In genomic region chr17:37483311-37484039, GRCh38 we compare ENCODE assay signal across 9 cellular contexts. TPM values are rescaled to one million over a fixed set of nuclear protein-coding genes. Genes with fewer than 3 reads are reported as not detected.
DNase-seq lines count a peak whose midpoint lies in the region; ATAC-seq, FAIRE-seq and TF ChIP-seq lines count a peak whose summit lies in the region.
"Had no signal": no experiment of that assay in that cellular context is flagged by ENCODE, and none has a peak within 500 bp of the region (broad histone marks: within the 10 kb centered on the region; RNA-seq: fewer than 3 reads in every experiment).

No MANE protein-coding gene starts in this region.

- no peak for ATAC-seq in upper lobe of right lung
- no peak for ATAC-seq in HG02763 (IDR thresholded peaks at IDR 0.05; ENCODE audit: unreplicated experiment)
- no peak for ATAC-seq in HG03439 (IDR thresholded peaks at IDR 0.05; ENCODE audit: unreplicated experiment)

- H3K27ac ChIP-seq in A673 (ENCODE audit: low read depth, low read length, poor library complexity, severe bottlenecking) (peak overlapping the region; percentile 47), SK-N-SH (ENCODE audit: low read depth in 2 of 2, low read length in 1 of 2) (peak overlapping the region in 1 of 2 experiments; percentile 13; a peak in 1 of 4 replicates), iPS-18a (ENCODE audit: low read length) (peak overlapping the region; percentile 1), upper lobe of right lung (no peak overlapping the region), kidney (ENCODE audit: low read depth in 2 of 2, low read length in 2 of 2) (no peak overlapping the region)
- H3K27ac ChIP-seq: epithelial cell of prostate had no signal

- TF ChIP-seq EP300 in SK-N-SH (IDR thresholded peaks at IDR 0.05; ENCODE audit: borderline replicate concordance in 1 of 2, low read depth in 1 of 2, low read length in 1 of 2), result no peak

- H4K20me1 ChIP-seq in SK-N-SH (ENCODE audit: insufficient read depth), result no peaks in the 10 kb centered on the region

- no peak overlapping the region for H3K9ac ChIP-seq in SK-N-SH
- H3K9ac ChIP-seq in iPS-18a (ENCODE audit: low read length), result no peak overlapping the region
- no peak overlapping the region for H3K9ac ChIP-seq in kidney (ENCODE audit: low read length in 2 of 2)

- TF ChIP-seq RAD21 in SK-N-SH (IDR thresholded peaks at IDR 0.05; ENCODE audit: low read length), result no peak

- BruUV-seq in A673 (replicated peaks; lab: Mats Ljungman, UMichigan), result no TSS peak

- no peak overlapping the region for H2AFZ ChIP-seq in SK-N-SH (ENCODE audit: low read depth)

- in situ Hi-C loops in GM13977 (cut with MboI; ENCODE audit: low pct_unique_long_range_greater_than_20kb, low sequenced_read_pairs, unreplicated experiment), result no loop called here

- TF ChIP-seq CTCF in A673 (conservative IDR thresholded peaks at IDR 0.05; ENCODE audit: low read depth, low read length) (no peak), GM13977 (IDR thresholded peaks at IDR 0.05; ENCODE audit: extremely low read depth, insufficient read depth, missing control alignments) (no peak), SK-N-SH (IDR thresholded peaks at IDR 0.05) (no peak), upper lobe of right lung (IDR thresholded peaks at IDR 0.05) (no peak), kidney (IDR thresholded peaks at IDR 0.05; ENCODE audit: borderline replicate concordance, extremely low read depth, insufficient read depth) (no peak)

- WGBS in SK-N-SH (ENCODE audit: low lambda C conversion rate), result 79% methylated on average over 5 of the region's 5 CpGs

- H3K4me3 ChIP-seq in A673 (ENCODE audit: low read depth, low read length, poor library complexity, severe bottlenecking) (no peak overlapping the region), SK-N-SH (ENCODE audit: low read depth in 2 of 2, low read length in 1 of 2) (no peak overlapping the region), iPS-18a (ENCODE audit: low read length) (no peak overlapping the region), upper lobe of right lung (no peak overlapping the region), kidney (ENCODE audit: low read length in 2 of 2) (no peak overlapping the region)

- H3K79me2 ChIP-seq in SK-N-SH (ENCODE audit: insufficient read depth), result no peaks in the 10 kb centered on the region

- H3K36me3 ChIP-seq in A673 (ENCODE audit: insufficient read depth, low read length, poor library complexity, severe bottlenecking), result no peaks in the 10 kb centered on the region
- peaks cover 13 to 19% of the 10 kb centered on the region in 2 experiments for H3K36me3 ChIP-seq in SK-N-SH (replicated peaks in 1 of 2; ENCODE audit: control insufficient read depth in 1 of 2, insufficient read depth in 2 of 2, low read length in 1 of 2)
- H3K36me3 ChIP-seq in iPS-18a (ENCODE audit: control insufficient read depth, low read depth, low read length), result peaks cover 5% of the 10 kb centered on the region
- H3K36me3 ChIP-seq in upper lobe of right lung, result peaks cover 7% of the 10 kb centered on the region
- peaks cover 0 to under 1% of the 10 kb centered on the region in 2 donors for H3K36me3 ChIP-seq in kidney (ENCODE audit: control insufficient read depth in 1 of 2, insufficient read depth in 2 of 2, low read length in 2 of 2)

- peaks cover 17% of the 10 kb centered on the region for H3F3A ChIP-seq in SK-N-SH (replicated peaks; ENCODE audit: insufficient read depth)

- no peaks in the 10 kb centered on the region for H3K9me2 ChIP-seq in SK-N-SH

- DNase-seq in A673 (ENCODE audit: low spot score) (peak; percentile 8), GM13977 (ENCODE audit: low spot score) (peak; percentile 42), SK-N-SH (peak; percentile 42), upper lobe of right lung (no peak), kidney (no peak)

- intact Hi-C loops in A673 (cut with micrococcal nuclease; ENCODE audit: unreplicated experiment) (no loop called here), upper lobe of right lung (cut with DNase I) (no loop called here), kidney (cut with DNase I) (no loop called here)

- no peak for FAIRE-seq in kidney (lab: Jason Lieb, UNC)

- H3K9me3 ChIP-seq in A673 (ENCODE audit: low read depth, low read length, poor library complexity, severe bottlenecking) (no peaks in the 10 kb centered on the region), SK-N-SH (no peaks in the 10 kb centered on the region), iPS-18a (ENCODE audit: control insufficient read depth, low read depth, low read length) (no peaks in the 10 kb centered on the region), upper lobe of right lung (no peaks in the 10 kb centered on the region), kidney (ENCODE audit: control insufficient read depth in 1 of 2, low read length in 2 of 2) (no peaks in the 10 kb centered on the region)

- CTCF ChIA-PET in A673 (lab: Charles Lee) (no interaction called here), SK-N-SH (lab: Yijun Ruan, JAX) (interaction anchor here (1.0 to 1.3 kb wide), 3 partner anchors 33 to 333 kb away, joined by 3 read pairs; no protein-coding TSS in a partner anchor)

- no peak overlapping the region for H3K4me2 ChIP-seq in SK-N-SH

- H3K27me3 ChIP-seq in A673 (replicated peaks; ENCODE audit: insufficient read depth, low read depth, low read length, poor library complexity) (no peaks in the 10 kb centered on the region), SK-N-SH (ENCODE audit: insufficient read depth) (no peaks in the 10 kb centered on the region), iPS-18a (ENCODE audit: control insufficient read depth, insufficient read depth, low read length) (peaks cover 10% of the 10 kb centered on the region), upper lobe of right lung (no peaks in the 10 kb centered on the region)

- H3K4me1 ChIP-seq in A673 (ENCODE audit: insufficient read depth, low read length, poor library complexity, severe bottlenecking), result peaks cover 27% of the 10 kb centered on the region
- peaks cover 5 to 9% of the 10 kb centered on the region in 2 experiments; a peak in 2 of 4 replicates for H3K4me1 ChIP-seq in SK-N-SH (ENCODE audit: control insufficient read depth in 1 of 2, insufficient read depth in 2 of 2, low read depth in 1 of 2, low read length in 1 of 2)
- peaks cover 21% of the 10 kb centered on the region for H3K4me1 ChIP-seq in iPS-18a (ENCODE audit: control insufficient read depth, low read depth, low read length)
- peaks cover 5% of the 10 kb centered on the region for H3K4me1 ChIP-seq in upper lobe of right lung
- H3K4me1 ChIP-seq in kidney (ENCODE audit: control insufficient read depth in 1 of 2, insufficient read depth in 1 of 2, low read depth in 1 of 2, low read length in 2 of 2), result no peaks in the 10 kb centered on the region

- POLR2A ChIA-PET in A673 (lab: Charles Lee; ENCODE audit: low non-redundant PET) (no interaction called here), SK-N-SH (lab: Yijun Ruan, JAX) (no interaction called here)

TF ChIP-seq in SK-N-SH, 30 proteins besides CTCF, POLR2A, EP300 and RAD21 (continues in another document):
- no peak for TF ChIP-seq GABPA (IDR thresholded peaks at IDR 0.05; ENCODE audit: low read depth)
- no peak for TF ChIP-seq PBX3 (IDR thresholded peaks at IDR 0.05)
- no peak for TF ChIP-seq TEAD4 (IDR thresholded peaks at IDR 0.05; ENCODE audit: borderline replicate concordance, insufficient read depth)
- TF ChIP-seq RFX5 (IDR thresholded peaks at IDR 0.05; ENCODE audit: low read length), result no peak
- TF ChIP-seq POLR2AphosphoS5 (IDR thresholded peaks at IDR 0.05; ENCODE audit: low read depth, low read length), result no peak
- TF ChIP-seq SIN3A (IDR thresholded peaks at IDR 0.05; ENCODE audit: borderline replicate concordance, low read depth, low read length), result no peak
- TF ChIP-seq NRF1 (IDR thresholded peaks at IDR 0.05; ENCODE audit: low read depth, low read length), result no peak
- no peak for TF ChIP-seq EZH2phosphoT487 (IDR thresholded peaks at IDR 0.05; ENCODE audit: borderline replicate concordance, low read depth)
- no peak for TF ChIP-seq YY1 (IDR thresholded peaks at IDR 0.05; ENCODE audit: low read depth)
- no peak for TF ChIP-seq TCF12 (IDR thresholded peaks at IDR 0.05)
- no peak for TF ChIP-seq ELF1 (IDR thresholded peaks at IDR 0.05)
- TF ChIP-seq CHD2 (IDR thresholded peaks at IDR 0.05; ENCODE audit: low read length, partially characterized antibody), result no peak
- TF ChIP-seq FOXM1 (IDR thresholded peaks at IDR 0.05; ENCODE audit: low read depth), result no peak
- TF ChIP-seq FOSL2 (IDR thresholded peaks at IDR 0.05; ENCODE audit: borderline replicate concordance, low read depth), result no peak
- TF ChIP-seq ZBTB33 (IDR thresholded peaks at IDR 0.05; ENCODE audit: borderline replicate concordance, low read depth), result no peak
- TF ChIP-seq RXRA (IDR thresholded peaks at IDR 0.05; ENCODE audit: borderline replicate concordance, low read depth), result no peak

RNA-seq across cellular contexts. Expression of gene DUSP14, which starts 6.2 kb away (rescaled TPM):
- total RNA-seq in A673 (2021) (13.8 and 14.0 TPM in 2 replicates), upper lobe of right lung (9.0 TPM), kidney (9.7 TPM)
- polyA plus RNA-seq in SK-N-SH (2012; rRNA removed) (85.8 and 111 TPM in 2 replicates), kidney (ENCODE audit: insufficient read depth, low read depth, low replicate concordance) (13.4 TPM)
- 68.4 and 85.8 TPM in 2 replicates for polyA plus RNA-seq in SK-N-SH (2012; cell fraction: cytosol; rRNA removed)
- 58.9 and 77.1 TPM in 2 replicates for polyA plus RNA-seq in SK-N-SH (2012; cell fraction: nucleus; rRNA removed)

Comparison
In these comparisons a context has a peak if more than half of its experiments do, and no peak if none do; other contexts are left out.
1. DNase-seq: peak in A673 (single experiment), GM13977 (single experiment) and SK-N-SH (single experiment); none in upper lobe of right lung (single experiment) and kidney (single experiment).
2. H3K27ac ChIP-seq: peak in A673 (single experiment) and iPS-18a (single experiment); none in upper lobe of right lung (single experiment) and kidney (0 of 2).